Comparison of ENCODE assay signal across 2 cellular contexts in genomic region chr4:144872508-144873293, GRCh38.
TF ChIP-seq lines count a peak whose summit lies in the region.

No MANE protein-coding gene starts in this region.

TF ChIP-seq in SK-N-SH, 30 proteins besides CTCF, POLR2A, EP300 and RAD21 (continued from another document):
- TF ChIP-seq TAF1 (IDR thresholded peaks at IDR 0.05; ENCODE audit: borderline replicate concordance, low read depth, low read length): no peak
- TF ChIP-seq EZH2phosphoT487 (IDR thresholded peaks at IDR 0.05; ENCODE audit: borderline replicate concordance, low read depth): no peak
- no peak for TF ChIP-seq ELF1 (IDR thresholded peaks at IDR 0.05)
TF ChIP-seq in SK-N-SH: peak in this region for 0.

TF ChIP-seq in SK-N-SH treated with all-trans-retinoic acid at 6 μM for 48 hours, 23 proteins besides CTCF, POLR2A, EP300 and RAD21 (continued from another document):
- TF ChIP-seq, protein P1, sequence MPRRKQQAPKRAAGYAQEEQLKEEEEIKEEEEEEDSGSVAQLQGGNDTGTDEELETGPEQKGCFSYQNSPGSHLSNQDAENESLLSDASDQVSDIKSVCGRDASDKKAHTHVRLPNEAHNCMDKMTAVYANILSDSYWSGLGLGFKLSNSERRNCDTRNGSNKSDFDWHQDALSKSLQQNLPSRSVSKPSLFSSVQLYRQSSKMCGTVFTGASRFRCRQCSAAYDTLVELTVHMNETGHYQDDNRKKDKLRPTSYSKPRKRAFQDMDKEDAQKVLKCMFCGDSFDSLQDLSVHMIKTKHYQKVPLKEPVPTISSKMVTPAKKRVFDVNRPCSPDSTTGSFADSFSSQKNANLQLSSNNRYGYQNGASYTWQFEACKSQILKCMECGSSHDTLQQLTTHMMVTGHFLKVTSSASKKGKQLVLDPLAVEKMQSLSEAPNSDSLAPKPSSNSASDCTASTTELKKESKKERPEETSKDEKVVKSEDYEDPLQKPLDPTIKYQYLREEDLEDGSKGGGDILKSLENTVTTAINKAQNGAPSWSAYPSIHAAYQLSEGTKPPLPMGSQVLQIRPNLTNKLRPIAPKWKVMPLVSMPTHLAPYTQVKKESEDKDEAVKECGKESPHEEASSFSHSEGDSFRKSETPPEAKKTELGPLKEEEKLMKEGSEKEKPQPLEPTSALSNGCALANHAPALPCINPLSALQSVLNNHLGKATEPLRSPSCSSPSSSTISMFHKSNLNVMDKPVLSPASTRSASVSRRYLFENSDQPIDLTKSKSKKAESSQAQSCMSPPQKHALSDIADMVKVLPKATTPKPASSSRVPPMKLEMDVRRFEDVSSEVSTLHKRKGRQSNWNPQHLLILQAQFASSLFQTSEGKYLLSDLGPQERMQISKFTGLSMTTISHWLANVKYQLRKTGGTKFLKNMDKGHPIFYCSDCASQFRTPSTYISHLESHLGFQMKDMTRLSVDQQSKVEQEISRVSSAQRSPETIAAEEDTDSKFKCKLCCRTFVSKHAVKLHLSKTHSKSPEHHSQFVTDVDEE (CRISPR knock-in tag; IDR thresholded peaks at IDR 0.05): no peak
- TF ChIP-seq ZNF8 (CRISPR knock-in tag; IDR thresholded peaks at IDR 0.05) (no peak), TCF4 (CRISPR knock-in tag; IDR thresholded peaks at IDR 0.05; ENCODE audit: borderline replicate concordance) (no peak), PPARA (CRISPR knock-in tag; IDR thresholded peaks at IDR 0.05; ENCODE audit: borderline replicate concordance) (no peak), TOX (CRISPR knock-in tag; IDR thresholded peaks at IDR 0.05; ENCODE audit: borderline replicate concordance) (no peak), OSR1 (CRISPR knock-in tag; IDR thresholded peaks at IDR 0.05) (no peak), ZNF70 (CRISPR knock-in tag; IDR thresholded peaks at IDR 0.05) (no peak)
TF ChIP-seq in SK-N-SH treated with all-trans-retinoic acid at 6 μM for 48 hours: peak in this region for 0.
